ENCODE assay signal across 17 cellular contexts in genomic region chr7:5380350-5381210, GRCh38. TPM values are rescaled to one million over a fixed set of nuclear protein-coding genes. Genes with fewer than 3 reads are reported as not detected.
DNase-seq lines count a peak whose midpoint lies in the region; ATAC-seq, FAIRE-seq and TF ChIP-seq lines count a peak whose summit lies in the region.
"Had no signal": no experiment of that assay in that cellular context is flagged by ENCODE, and none has a peak within 500 bp of the region (broad histone marks: within the 10 kb centered on the region; RNA-seq: fewer than 3 reads in every experiment).

No MANE protein-coding gene starts in this region.

- H3K18ac ChIP-seq in H1 (ENCODE audit: extremely low read depth, low read length), result no peak overlapping the region

- H3K23ac ChIP-seq in H1 (ENCODE audit: insufficient read length), result no peak overlapping the region

- TF ChIP-seq EP300 in H1 (IDR thresholded peaks at IDR 0.05; ENCODE audit: borderline replicate concordance in 1 of 2, low read depth in 2 of 2, low read length in 2 of 2), result no peak

- peaks cover 2 to 4% of the 10 kb centered on the region in 2 experiments for H4K20me1 ChIP-seq in H1 (replicated peaks in 1 of 2; ENCODE audit: control insufficient read depth in 1 of 2, insufficient read depth in 2 of 2, low read length in 2 of 2)
- H4K20me1 ChIP-seq in osteoblast (ENCODE audit: insufficient read depth, low read length), result peaks cover 82% of the 10 kb centered on the region

- TF ChIP-seq CTCF in RWPE2 (IDR thresholded peaks at IDR 0.05; ENCODE audit: poor library complexity, severe bottlenecking) (no peak), H1 (IDR thresholded peaks at IDR 0.05; ENCODE audit: control extremely low read depth in 1 of 3, insufficient read depth in 1 of 3, low read depth in 1 of 3, low read length in 3 of 3) (no peak), osteoblast (IDR thresholded peaks at IDR 0.05; ENCODE audit: extremely low read depth, low read depth, low read length) (no peak)

- no peak overlapping the region for H3K9ac ChIP-seq in H1 (replicated peaks in 1 of 4; ENCODE audit: extremely low read depth in 1 of 4, low read depth in 3 of 4, low read length in 3 of 4)
- H3K9ac ChIP-seq: GM23248, SK-N-SH had no signal

- H3K27me3 ChIP-seq in CD4-positive, CD25-positive, alpha-beta regulatory T cell (ENCODE audit: control insufficient read depth, insufficient read depth, low read length), result no peaks in the 10 kb centered on the region
- H3K27me3 ChIP-seq in RWPE2 (ENCODE audit: insufficient read depth, poor library complexity, severe bottlenecking) (no peaks in the 10 kb centered on the region), H1 (replicated peaks in 1 of 4; ENCODE audit: control insufficient read depth in 3 of 4, extremely low read depth in 1 of 4, insufficient read depth in 3 of 4, low read length in 3 of 4) (no peaks in the 10 kb centered on the region), osteoblast (ENCODE audit: insufficient read depth, low read length) (no peaks in the 10 kb centered on the region)

- H3K4me2 ChIP-seq in H1 (ENCODE audit: insufficient read depth in 1 of 2, low read depth in 2 of 2, low read length in 2 of 2) (no peak overlapping the region), osteoblast (ENCODE audit: insufficient read depth, low read length) (no peak overlapping the region)
- H3K4me2 ChIP-seq: SK-N-SH had no signal

- no peak overlapping the region for H3K4me3 ChIP-seq in CD4-positive, CD25-positive, alpha-beta regulatory T cell (ENCODE audit: low read depth, low read length)
- H3K4me3 ChIP-seq in RWPE2 (ENCODE audit: severe bottlenecking) (no peak overlapping the region), H1 (ENCODE audit: extremely low read depth in 1 of 4, insufficient read depth in 2 of 4, low read depth in 3 of 4, low read length in 4 of 4) (no peak overlapping the region), osteoblast (ENCODE audit: insufficient read depth, low read length) (no peak overlapping the region)
- H3K4me3 ChIP-seq: GM23248 had no signal

- ATAC-seq in CD4-positive, CD25-positive, alpha-beta regulatory T cell (ENCODE audit: low read depth in 2 of 2), result no peak
- ATAC-seq in RWPE2 (ENCODE audit: low read depth), result 0 out of 3 replicates have a peak, but pooled peaks have one; percentile 7

- H4K8ac ChIP-seq in H1 (ENCODE audit: extremely low read depth, insufficient read depth, low read length), result peak overlapping the region; percentile 85; the same call in 1 of the 2 replicates

- peaks cover 3% of the 10 kb centered on the region for H3K36me3 Mint-ChIP-seq in CD4-positive, CD25-positive, alpha-beta regulatory T cell

- no peak overlapping the region for H3K4me3 Mint-ChIP-seq in CD4-positive, CD25-positive, alpha-beta regulatory T cell

- no peak overlapping the region for H2BK15ac ChIP-seq in H1 (ENCODE audit: low read length)

- no peak overlapping the region for H3K14ac ChIP-seq in H1 (ENCODE audit: insufficient read length)

- H2BK120ac ChIP-seq in H1 (replicated peaks; ENCODE audit: low read depth, low read length), result no peak overlapping the region

- no peak overlapping the region for H2BK20ac ChIP-seq in H1 (ENCODE audit: low read length)

- H3K9me3 Mint-ChIP-seq in CD4-positive, CD25-positive, alpha-beta regulatory T cell, result no peaks in the 10 kb centered on the region

- H3K4ac ChIP-seq in H1 (replicated peaks; ENCODE audit: insufficient read length, low read depth, low read length), result no peak overlapping the region

- no peak overlapping the region for H2AFZ ChIP-seq in H1 (ENCODE audit: low read length)
- H2AFZ ChIP-seq in osteoblast (ENCODE audit: low read length), result no peak overlapping the region
- H2AFZ ChIP-seq: GM23248 had no signal

- no peak overlapping the region for H2AK5ac ChIP-seq in H1 (ENCODE audit: low read depth, low read length)

- no peaks in the 10 kb centered on the region for H3K79me2 ChIP-seq in H1 (ENCODE audit: control insufficient read depth in 1 of 2, insufficient read depth in 2 of 2, low read length in 2 of 2)
- peaks cover 95% of the 10 kb centered on the region for H3K79me2 ChIP-seq in osteoblast (ENCODE audit: insufficient read depth, low read length)

- H3K27me3 Mint-ChIP-seq in CD4-positive, CD25-positive, alpha-beta regulatory T cell, result no peaks in the 10 kb centered on the region

- H3K4me1 Mint-ChIP-seq in CD4-positive, CD25-positive, alpha-beta regulatory T cell, result peaks cover 0 to 44% (median 19%) of the 10 kb centered on the region in 4 donors

- no peaks in the 10 kb centered on the region for H3K9me3 ChIP-seq in CD4-positive, CD25-positive, alpha-beta regulatory T cell (ENCODE audit: control insufficient read depth in 2 of 2, low read length in 2 of 2)
- H3K9me3 ChIP-seq in RWPE2 (ENCODE audit: severe bottlenecking) (no peaks in the 10 kb centered on the region), H1 (ENCODE audit: insufficient read depth in 2 of 2, low read depth in 1 of 2, low read length in 1 of 2) (no peaks in the 10 kb centered on the region), osteoblast (ENCODE audit: low read depth, low read length) (no peaks in the 10 kb centered on the region)
- H3K9me3 ChIP-seq: SK-N-SH had no signal

- H3K36me3 ChIP-seq in CD4-positive, CD25-positive, alpha-beta regulatory T cell (ENCODE audit: control insufficient read depth, insufficient read depth, low read length), result peaks cover 27% of the 10 kb centered on the region
- H3K36me3 ChIP-seq in RWPE2 (ENCODE audit: low read depth) (peaks cover 61% of the 10 kb centered on the region), H1 (ENCODE audit: control insufficient read depth in 2 of 4, insufficient read depth in 4 of 4, low read length in 3 of 4) (no peaks in the 10 kb centered on the region), osteoblast (ENCODE audit: insufficient read depth, low read length) (peaks cover 22% of the 10 kb centered on the region)

- H4K91ac ChIP-seq in H1 (replicated peaks; ENCODE audit: insufficient read length, low read length), result no peak overlapping the region

- H3K27ac ChIP-seq in CD4-positive, CD25-positive, alpha-beta regulatory T cell (ENCODE audit: insufficient read depth, low read length, poor library complexity, severe bottlenecking), result no peak overlapping the region
- H3K27ac ChIP-seq in RWPE2 (ENCODE audit: poor library complexity, severe bottlenecking) (no peak overlapping the region), H1 (ENCODE audit: low read depth, low read length) (no peak overlapping the region), osteoblast (ENCODE audit: low read depth, low read length) (no peak overlapping the region)
- H3K27ac ChIP-seq: GM23248 had no signal

- H3K27ac Mint-ChIP-seq in CD4-positive, CD25-positive, alpha-beta regulatory T cell, result peak overlapping the region in 2 of 3 donors; percentile 10 to 25

- CTCF ChIA-PET in H1 (lab: Charles Lee; ENCODE audit: partially characterized antibody), result interaction anchor here (0.7 to 1.4 kb wide), 4 partner anchors 14 to 285 kb away, joined by 3 to 4 read pairs (median 3); no protein-coding TSS in a partner anchor

- TF ChIP-seq POLR2A in H1 (IDR thresholded peaks at IDR 0.05; ENCODE audit: control extremely low read depth in 1 of 2, low read depth in 2 of 2, low read length in 2 of 2), result no peak
- TF ChIP-seq POLR2A in H54 (IDR thresholded peaks at IDR 0.05; ENCODE audit: low read depth, low read length), result no peak

- 0 out of 2 replicates have a peak overlapping the region, but pooled peaks have one; percentile 16 for H2BK5ac ChIP-seq in H1 (ENCODE audit: low read depth, low read length)

- no peak overlapping the region for H4K5ac ChIP-seq in H1 (ENCODE audit: insufficient read length, low read depth, low read length)

- POLR2A ChIA-PET in H1 (lab: Charles Lee; ENCODE audit: partially characterized antibody), result interaction anchor here (1.2 to 1.9 kb wide), 2 partner anchors 20 to 43 kb away, joined by 3 to 4 read pairs; partner anchors contain the start of gene TNRC18

- no peak for TF ChIP-seq RAD21 in H1 (IDR thresholded peaks at IDR 0.05 in 1 of 2, conservative IDR thresholded peaks at IDR 0.05 in 1 of 2; ENCODE audit: low read depth in 2 of 2, low read length in 2 of 2)

- peaks cover 3% of the 10 kb centered on the region; the same call in 1 of the 2 replicates for H3K79me1 ChIP-seq in H1 (ENCODE audit: low read depth, low read length)

- 86% methylated on average over 20 of the region's 21 CpGs; no CpG with 5 or more reads in 1 of the 2 experiments for WGBS in H1 (ENCODE audit: extremely low coverage in 1 of 2, insufficient coverage in 1 of 2, insufficient read length in 1 of 2, insufficient replicate concordance in 2 of 2, low coverage in 1 of 2, low lambda C conversion rate in 2 of 2, missing lambda C conversion rate in 1 of 2), 2 experiments

- peaks cover 28% of the 10 kb centered on the region for H3K4me1 ChIP-seq in CD4-positive, CD25-positive, alpha-beta regulatory T cell (ENCODE audit: control insufficient read depth, insufficient read depth, low read length, poor library complexity, severe bottlenecking)
- H3K4me1 ChIP-seq in RWPE2 (ENCODE audit: insufficient read depth, poor library complexity, severe bottlenecking) (no peaks in the 10 kb centered on the region), H1 (replicated peaks in 1 of 4; ENCODE audit: control insufficient read depth in 3 of 4, insufficient read depth in 4 of 4, low read length in 3 of 4) (peaks cover 0 to 10% (median 7%) of the 10 kb centered on the region in 4 experiments; a peak in 6 of 7 replicates), osteoblast (ENCODE audit: insufficient read depth, low read length) (peaks cover 11% of the 10 kb centered on the region)

- H3K23me2 ChIP-seq in H1 (ENCODE audit: low read depth, low read length), result no peaks in the 10 kb centered on the region

- FAIRE-seq in H1 (lab: Jason Lieb, UNC) (no peak), RCC 7860 (lab: Jason Lieb, UNC) (no peak), H54 (lab: Jason Lieb, UNC) (no peak)

- DNase-seq in CD4-positive, CD25-positive, alpha-beta regulatory T cell, result no peak
- DNase-seq in RWPE2 (ENCODE audit: low spot score) (no peak), H1 (ENCODE audit: low read depth in 1 of 2, low spot score in 2 of 2) (no peak), osteoblast (ENCODE audit: insufficient read length, low spot score, missing footprints) (peak; percentile 72), GM19240 (ENCODE audit: insufficient read length, low spot score) (no peak), RCC 7860 (ENCODE audit: low spot score) (no peak), H54 (ENCODE audit: insufficient read length, low spot score) (no peak), middle frontal gyrus (ENCODE audit: extremely low spot score, low spot score) (no peak)
- DNase-seq: ACHN, AML-193, GM23248, NCI-H1048, NCI-H146, NCI-H2081 treated with DMSO at 0.1 percent for 48 hours, NCI-H510A treated with DMSO at 0.1 percent for 48 hours, SHP77, SK-N-SH had no signal

- H2BK12ac ChIP-seq in H1 (ENCODE audit: low read depth, low read length), result no peak overlapping the region

- no peak overlapping the region for H3K56ac ChIP-seq in H1 (replicated peaks; ENCODE audit: insufficient read length, low read depth, low read length)

RNA-seq across cellular contexts. Expression of gene TNRC18, which starts 43.1 kb away (rescaled TPM):
- total RNA-seq in CD4-positive, CD25-positive, alpha-beta regulatory T cell, result 80.1 TPM
- under 1 TPM; 0.17 to 0.78 (median 0.59) TPM for polyA plus RNA-seq in CD4-positive, CD25-positive, alpha-beta regulatory T cell
- total RNA-seq in H1 (2021; fragmentation: NEBNext Ultra II Directional; extraction: Animal tissue kit (Norgen Biotek cat#: 25700)), result 8.6 and 9.9 TPM in 2 replicates
- 1.7 and 3.2 TPM in 2 replicates for polyA plus RNA-seq in H1 (2011; rRNA removed)
- polyA plus RNA-seq in H1 (2011; cell fraction: cytosol; rRNA removed), result 2.3 TPM
- 6.3 TPM for polyA plus RNA-seq in H1 (2011; cell fraction: nucleus; rRNA removed)
- 6.6 to 8.1 TPM (median 7.1 TPM) in 4 replicates for polyA plus RNA-seq in H1 (2012, experiment 1 of 2)
- 6.2 TPM for polyA plus RNA-seq in H1 (2012, experiment 2 of 2)
- 7.2 TPM for polyA plus RNA-seq in H1 (2013, experiment 1 of 2)
- 6.0 TPM for polyA plus RNA-seq in H1 (2013, experiment 2 of 2)
- 2.0 and 2.7 TPM in 2 replicates for polyA minus RNA-seq in H1 (2011; rRNA and poly(A)+ RNA removed)
- polyA minus RNA-seq in H1 (2011; cell fraction: cytosol; rRNA and poly(A)+ RNA removed), result 9.5 TPM
- polyA minus RNA-seq in H1 (2011; cell fraction: nucleus; rRNA and poly(A)+ RNA removed), result 2.5 TPM
- 61.3 and 83.6 TPM in 2 replicates for total RNA-seq in osteoblast
